In genomic region chr4:99029852-99030251, GRCh38 we compare ENCODE assay signal across 1 cellular context.
TF ChIP-seq lines count a peak whose summit lies in the region.

No MANE protein-coding gene starts in this region.

TF ChIP-seq in GM23338, 12 proteins besides CTCF, POLR2A, EP300 and RAD21 (continued from another document):
- TF ChIP-seq, protein P1, sequence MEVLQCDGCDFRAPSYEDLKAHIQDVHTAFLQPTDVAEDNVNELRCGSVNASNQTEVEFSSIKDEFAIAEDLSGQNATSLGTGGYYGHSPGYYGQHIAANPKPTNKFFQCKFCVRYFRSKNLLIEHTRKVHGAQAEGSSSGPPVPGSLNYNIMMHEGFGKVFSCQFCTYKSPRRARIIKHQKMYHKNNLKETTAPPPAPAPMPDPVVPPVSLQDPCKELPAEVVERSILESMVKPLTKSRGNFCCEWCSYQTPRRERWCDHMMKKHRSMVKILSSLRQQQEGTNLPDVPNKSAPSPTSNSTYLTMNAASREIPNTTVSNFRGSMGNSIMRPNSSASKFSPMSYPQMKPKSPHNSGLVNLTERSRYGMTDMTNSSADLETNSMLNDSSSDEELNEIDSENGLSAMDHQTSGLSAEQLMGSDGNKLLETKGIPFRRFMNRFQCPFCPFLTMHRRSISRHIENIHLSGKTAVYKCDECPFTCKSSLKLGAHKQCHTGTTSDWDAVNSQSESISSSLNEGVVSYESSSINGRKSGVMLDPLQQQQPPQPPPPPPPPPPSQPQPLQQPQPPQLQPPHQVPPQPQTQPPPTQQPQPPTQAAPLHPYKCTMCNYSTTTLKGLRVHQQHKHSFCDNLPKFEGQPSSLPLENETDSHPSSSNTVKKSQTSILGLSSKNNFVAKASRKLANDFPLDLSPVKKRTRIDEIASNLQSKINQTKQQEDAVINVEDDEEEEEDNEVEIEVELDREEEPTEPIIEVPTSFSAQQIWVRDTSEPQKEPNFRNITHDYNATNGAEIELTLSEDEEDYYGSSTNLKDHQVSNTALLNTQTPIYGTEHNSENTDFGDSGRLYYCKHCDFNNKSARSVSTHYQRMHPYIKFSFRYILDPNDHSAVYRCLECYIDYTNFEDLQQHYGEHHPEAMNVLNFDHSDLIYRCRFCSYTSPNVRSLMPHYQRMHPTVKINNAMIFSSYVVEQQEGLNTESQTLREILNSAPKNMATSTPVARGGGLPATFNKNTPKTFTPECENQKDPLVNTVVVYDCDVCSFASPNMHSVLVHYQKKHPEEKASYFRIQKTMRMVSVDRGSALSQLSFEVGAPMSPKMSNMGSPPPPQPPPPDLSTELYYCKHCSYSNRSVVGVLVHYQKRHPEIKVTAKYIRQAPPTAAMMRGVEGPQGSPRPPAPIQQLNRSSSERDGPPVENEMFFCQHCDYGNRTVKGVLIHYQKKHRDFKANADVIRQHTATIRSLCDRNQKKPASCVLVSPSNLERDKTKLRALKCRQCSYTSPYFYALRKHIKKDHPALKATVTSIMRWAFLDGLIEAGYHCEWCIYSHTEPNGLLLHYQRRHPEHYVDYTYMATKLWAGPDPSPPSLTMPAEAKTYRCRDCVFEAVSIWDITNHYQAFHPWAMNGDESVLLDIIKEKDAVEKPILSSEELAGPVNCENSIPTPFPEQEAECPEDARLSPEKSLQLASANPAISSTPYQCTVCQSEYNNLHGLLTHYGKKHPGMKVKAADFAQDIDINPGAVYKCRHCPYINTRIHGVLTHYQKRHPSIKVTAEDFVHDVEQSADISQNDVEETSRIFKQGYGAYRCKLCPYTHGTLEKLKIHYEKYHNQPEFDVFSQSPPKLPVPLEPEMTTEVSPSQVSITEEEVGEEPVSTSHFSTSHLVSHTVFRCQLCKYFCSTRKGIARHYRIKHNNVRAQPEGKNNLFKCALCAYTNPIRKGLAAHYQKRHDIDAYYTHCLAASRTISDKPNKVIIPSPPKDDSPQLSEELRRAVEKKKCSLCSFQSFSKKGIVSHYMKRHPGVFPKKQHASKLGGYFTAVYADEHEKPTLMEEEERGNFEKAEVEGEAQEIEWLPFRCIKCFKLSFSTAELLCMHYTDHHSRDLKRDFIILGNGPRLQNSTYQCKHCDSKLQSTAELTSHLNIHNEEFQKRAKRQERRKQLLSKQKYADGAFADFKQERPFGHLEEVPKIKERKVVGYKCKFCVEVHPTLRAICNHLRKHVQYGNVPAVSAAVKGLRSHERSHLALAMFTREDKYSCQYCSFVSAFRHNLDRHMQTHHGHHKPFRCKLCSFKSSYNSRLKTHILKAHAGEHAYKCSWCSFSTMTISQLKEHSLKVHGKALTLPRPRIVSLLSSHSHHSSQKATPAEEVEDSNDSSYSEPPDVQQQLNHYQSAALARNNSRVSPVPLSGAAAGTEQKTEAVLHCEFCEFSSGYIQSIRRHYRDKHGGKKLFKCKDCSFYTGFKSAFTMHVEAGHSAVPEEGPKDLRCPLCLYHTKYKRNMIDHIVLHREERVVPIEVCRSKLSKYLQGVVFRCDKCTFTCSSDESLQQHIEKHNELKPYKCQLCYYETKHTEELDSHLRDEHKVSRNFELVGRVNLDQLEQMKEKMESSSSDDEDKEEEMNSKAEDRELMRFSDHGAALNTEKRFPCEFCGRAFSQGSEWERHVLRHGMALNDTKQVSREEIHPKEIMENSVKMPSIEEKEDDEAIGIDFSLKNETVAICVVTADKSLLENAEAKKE (CRISPR knock-in tag; IDR thresholded peaks at IDR 0.05) = no peak
- TF ChIP-seq POLR2AphosphoS5 (IDR thresholded peaks at IDR 0.05; ENCODE audit: low read depth) = no peak
- TF ChIP-seq ZNF114 (CRISPR knock-in tag; IDR thresholded peaks at IDR 0.05) = no peak
- TF ChIP-seq CREB1 (CRISPR knock-in tag; IDR thresholded peaks at IDR 0.05; ENCODE audit: low read depth) = no peak
- TF ChIP-seq JUNB (IDR thresholded peaks at IDR 0.05; ENCODE audit: unreplicated experiment) = no peak
- no peak for TF ChIP-seq STAT1 (IDR thresholded peaks at IDR 0.05; ENCODE audit: unreplicated experiment)
- no peak for TF ChIP-seq EZH2phosphoT487 (IDR thresholded peaks at IDR 0.05; ENCODE audit: unreplicated experiment)
- TF ChIP-seq, protein P2, sequence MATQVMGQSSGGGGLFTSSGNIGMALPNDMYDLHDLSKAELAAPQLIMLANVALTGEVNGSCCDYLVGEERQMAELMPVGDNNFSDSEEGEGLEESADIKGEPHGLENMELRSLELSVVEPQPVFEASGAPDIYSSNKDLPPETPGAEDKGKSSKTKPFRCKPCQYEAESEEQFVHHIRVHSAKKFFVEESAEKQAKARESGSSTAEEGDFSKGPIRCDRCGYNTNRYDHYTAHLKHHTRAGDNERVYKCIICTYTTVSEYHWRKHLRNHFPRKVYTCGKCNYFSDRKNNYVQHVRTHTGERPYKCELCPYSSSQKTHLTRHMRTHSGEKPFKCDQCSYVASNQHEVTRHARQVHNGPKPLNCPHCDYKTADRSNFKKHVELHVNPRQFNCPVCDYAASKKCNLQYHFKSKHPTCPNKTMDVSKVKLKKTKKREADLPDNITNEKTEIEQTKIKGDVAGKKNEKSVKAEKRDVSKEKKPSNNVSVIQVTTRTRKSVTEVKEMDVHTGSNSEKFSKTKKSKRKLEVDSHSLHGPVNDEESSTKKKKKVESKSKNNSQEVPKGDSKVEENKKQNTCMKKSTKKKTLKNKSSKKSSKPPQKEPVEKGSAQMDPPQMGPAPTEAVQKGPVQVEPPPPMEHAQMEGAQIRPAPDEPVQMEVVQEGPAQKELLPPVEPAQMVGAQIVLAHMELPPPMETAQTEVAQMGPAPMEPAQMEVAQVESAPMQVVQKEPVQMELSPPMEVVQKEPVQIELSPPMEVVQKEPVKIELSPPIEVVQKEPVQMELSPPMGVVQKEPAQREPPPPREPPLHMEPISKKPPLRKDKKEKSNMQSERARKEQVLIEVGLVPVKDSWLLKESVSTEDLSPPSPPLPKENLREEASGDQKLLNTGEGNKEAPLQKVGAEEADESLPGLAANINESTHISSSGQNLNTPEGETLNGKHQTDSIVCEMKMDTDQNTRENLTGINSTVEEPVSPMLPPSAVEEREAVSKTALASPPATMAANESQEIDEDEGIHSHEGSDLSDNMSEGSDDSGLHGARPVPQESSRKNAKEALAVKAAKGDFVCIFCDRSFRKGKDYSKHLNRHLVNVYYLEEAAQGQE (IDR thresholded peaks at IDR 0.05; ENCODE audit: unreplicated experiment) = no peak
- TF ChIP-seq ZNF331 (CRISPR knock-in tag; IDR thresholded peaks at IDR 0.05; ENCODE audit: low read depth) = no peak
- no peak for TF ChIP-seq ETS1 (IDR thresholded peaks at IDR 0.05)
